11 cellular contexts compared by ENCODE assay signal in genomic region chr10:112775347-112775746, GRCh38.
DNase-seq lines count a peak whose midpoint lies in the region; ATAC-seq, FAIRE-seq and TF ChIP-seq lines count a peak whose summit lies in the region.
"Had no signal": no experiment of that assay in that cellular context is flagged by ENCODE, and none has a peak within 500 bp of the region (broad histone marks: within the 10 kb centered on the region; RNA-seq: fewer than 3 reads in every experiment).

No MANE protein-coding gene starts in this region.

- peaks cover 4 to 23% of the 10 kb centered on the region in 2 experiments; a peak in 3 of 4 replicates for H3K4me1 ChIP-seq in SK-N-SH (ENCODE audit: control insufficient read depth in 1 of 2, insufficient read depth in 2 of 2, low read depth in 1 of 2, low read length in 1 of 2)
- H3K4me1 ChIP-seq in smooth muscle cell (ENCODE audit: low read depth) = peaks cover 15% of the 10 kb centered on the region
- peaks cover 0 to 23% (median 0%) of the 10 kb centered on the region in 4 donors for H3K4me1 ChIP-seq in tibial nerve

- in situ Hi-C loops in astrocyte of the spinal cord (cut with HindIII; ENCODE audit: low sequenced_read_pairs) = no loop called here

- peak overlapping the region in 1 of 2 experiments; percentile 86; a peak in 2 of 4 replicates for H3K27ac ChIP-seq in SK-N-SH (ENCODE audit: low read depth in 2 of 2, low read length in 1 of 2)
- H3K27ac ChIP-seq in smooth muscle cell (ENCODE audit: low read depth) = no peak overlapping the region
- H3K27ac ChIP-seq in tibial nerve = no peak overlapping the region

- TF ChIP-seq POLR2A in tibial nerve (IDR thresholded peaks at IDR 0.05) = no peak

- POLR2A ChIA-PET in SK-N-SH (lab: Yijun Ruan, JAX) = no interaction called here

- no peak for TF ChIP-seq RAD21 in SK-N-SH (IDR thresholded peaks at IDR 0.05; ENCODE audit: low read length)

- peaks cover 10% of the 10 kb centered on the region for H3F3A ChIP-seq in SK-N-SH (replicated peaks; ENCODE audit: insufficient read depth)
- no peaks in the 10 kb centered on the region for H3F3A ChIP-seq in smooth muscle cell (ENCODE audit: low read depth)

- no peaks in the 10 kb centered on the region for H4K20me1 ChIP-seq in SK-N-SH (ENCODE audit: insufficient read depth)
- H4K20me1 ChIP-seq in smooth muscle cell (ENCODE audit: low read depth) = no peaks in the 10 kb centered on the region

- ATAC-seq in SK-N-SH treated with all-trans-retinoic acid at 6 μM for 48 hours (no peak; the same call in 2 of the 3 replicates), left lobe of liver (no peak)

- H3K4me3 ChIP-seq in SK-N-SH (ENCODE audit: low read depth in 2 of 2, low read length in 1 of 2) = no peak overlapping the region
- no peak overlapping the region for H3K4me3 ChIP-seq in astrocyte of the spinal cord (ENCODE audit: low read depth, low read length)
- no peak overlapping the region for H3K4me3 ChIP-seq in smooth muscle cell
- no peak overlapping the region for H3K4me3 ChIP-seq in tibial nerve

- DNase-seq in SK-N-SH (no peak), astrocyte of the spinal cord (ENCODE audit: low read depth, low spot score) (no peak), iris pigment epithelial cell (ENCODE audit: low read depth) (peak; percentile 15), smooth muscle cell (lab: John Stamatoyannopoulos, UW; ENCODE audit: unreplicated experiment) (no peak), frontal cortex (ENCODE audit: low spot score in 2 of 2) (no peak), tibial nerve (ENCODE audit: low spot score in 2 of 2) (no peak), left lobe of liver (ENCODE audit: low spot score) (no peak)
- DNase-seq: activated naive CD4-positive, alpha-beta T cell; DMS53; NK-92 treated with Interleukin-12 subunit alpha and Interleukin-12 subunit beta, amount 100 ng/mL, for 24 hours had no signal

- no peaks in the 10 kb centered on the region for H3K9me2 ChIP-seq in SK-N-SH

- no peak overlapping the region for H2AFZ ChIP-seq in SK-N-SH (ENCODE audit: low read depth)
- H2AFZ ChIP-seq in smooth muscle cell (ENCODE audit: low read depth) = no peak overlapping the region

- FAIRE-seq in frontal cortex (lab: Jason Lieb, UNC) = no peak

- H3K4me2 ChIP-seq in SK-N-SH (no peak overlapping the region), smooth muscle cell (peak overlapping the region; percentile 56)

- no peak for TF ChIP-seq EP300 in SK-N-SH (IDR thresholded peaks at IDR 0.05; ENCODE audit: borderline replicate concordance in 1 of 2, low read depth in 1 of 2, low read length in 1 of 2)
- no peak for TF ChIP-seq EP300 in tibial nerve (IDR thresholded peaks at IDR 0.05)

- H3K79me2 ChIP-seq in SK-N-SH (ENCODE audit: insufficient read depth) (no peaks in the 10 kb centered on the region), smooth muscle cell (ENCODE audit: low read depth) (no peaks in the 10 kb centered on the region)

- H3K36me3 ChIP-seq in SK-N-SH (replicated peaks in 1 of 2; ENCODE audit: control insufficient read depth in 1 of 2, insufficient read depth in 2 of 2, low read length in 1 of 2) = no peaks in the 10 kb centered on the region
- H3K36me3 ChIP-seq in smooth muscle cell (ENCODE audit: low read depth) = no peaks in the 10 kb centered on the region
- H3K36me3 ChIP-seq in tibial nerve = no peaks in the 10 kb centered on the region

- TF ChIP-seq CTCF in SK-N-SH (IDR thresholded peaks at IDR 0.05) (peak; percentile 40), astrocyte of the spinal cord (IDR thresholded peaks at IDR 0.05; ENCODE audit: low read depth, low read length) (peak; percentile 24), smooth muscle cell (IDR thresholded peaks at IDR 0.05; ENCODE audit: borderline replicate concordance, insufficient read depth, poor library complexity, severe bottlenecking) (peak; percentile 54), tibial nerve (IDR thresholded peaks at IDR 0.05) (no peak)

- CTCF ChIA-PET in SK-N-SH (lab: Yijun Ruan, JAX) = interaction anchor here (0.7 to 2.7 kb wide), 12 partner anchors 9 to 1822 kb away, joined by 3 to 11 read pairs (median 3); no protein-coding TSS in a partner anchor

- H3K9ac ChIP-seq in SK-N-SH (no peak overlapping the region), smooth muscle cell (ENCODE audit: low read depth) (no peak overlapping the region)

- no peaks in the 10 kb centered on the region for H3K9me3 ChIP-seq in SK-N-SH
- no peaks in the 10 kb centered on the region for H3K9me3 ChIP-seq in smooth muscle cell (replicated peaks; ENCODE audit: low read depth)
- H3K9me3 ChIP-seq in tibial nerve = no peaks in the 10 kb centered on the region

- WGBS in SK-N-SH (ENCODE audit: low lambda C conversion rate) = 37% methylated on average over 2 of the region's 2 CpGs
- WGBS in smooth muscle cell (ENCODE audit: low lambda C conversion rate) = 48% methylated on average over 2 of the region's 2 CpGs
- WGBS in tibial nerve, 2 donors = 30 to 42% methylated on average over 2 of the region's 2 CpGs

- H3K27me3 ChIP-seq in SK-N-SH (ENCODE audit: insufficient read depth) = no peaks in the 10 kb centered on the region
- H3K27me3 ChIP-seq in smooth muscle cell (ENCODE audit: low read depth) = no peaks in the 10 kb centered on the region
- H3K27me3 ChIP-seq in tibial nerve = no peaks in the 10 kb centered on the region

TF ChIP-seq in SK-N-SH, 30 proteins besides CTCF, POLR2A, EP300 and RAD21 (continues in another document):
- TF ChIP-seq POLR2AphosphoS5 (IDR thresholded peaks at IDR 0.05; ENCODE audit: low read depth, low read length) = no peak
- no peak for TF ChIP-seq SIN3A (IDR thresholded peaks at IDR 0.05; ENCODE audit: borderline replicate concordance, low read depth, low read length)
- no peak for TF ChIP-seq MXI1 (IDR thresholded peaks at IDR 0.05; ENCODE audit: low read depth, low read length)
- TF ChIP-seq RCOR1 (IDR thresholded peaks at IDR 0.05; ENCODE audit: low read length) = no peak
- no peak for TF ChIP-seq FOSL2 (IDR thresholded peaks at IDR 0.05; ENCODE audit: borderline replicate concordance, low read depth)
- TF ChIP-seq SMC3 (IDR thresholded peaks at IDR 0.05; ENCODE audit: low read depth, low read length) = no peak
- TF ChIP-seq EZH2phosphoT487 (IDR thresholded peaks at IDR 0.05; ENCODE audit: borderline replicate concordance, low read depth) = no peak
- no peak for TF ChIP-seq FOXJ3 (CRISPR knock-in tag; IDR thresholded peaks at IDR 0.05)
- TF ChIP-seq IRF3 (IDR thresholded peaks at IDR 0.05; ENCODE audit: low read depth, low read length) = no peak
- no peak for TF ChIP-seq GABPA (IDR thresholded peaks at IDR 0.05; ENCODE audit: low read depth)
- no peak for TF ChIP-seq GATA2 (CRISPR knock-in tag; IDR thresholded peaks at IDR 0.05)
- TF ChIP-seq RFX5 (IDR thresholded peaks at IDR 0.05; ENCODE audit: low read length) = no peak

TF ChIP-seq in SK-N-SH treated with all-trans-retinoic acid at 6 μM for 48 hours, 23 proteins besides CTCF, POLR2A, EP300 and RAD21:
- TF ChIP-seq POU6F1 (CRISPR knock-in tag; IDR thresholded peaks at IDR 0.05; ENCODE audit: borderline replicate concordance, low read depth) = no peak
- no peak for TF ChIP-seq BACH2 (CRISPR knock-in tag; IDR thresholded peaks at IDR 0.05; ENCODE audit: borderline replicate concordance)

Comparison
In these comparisons a context has a peak if more than half of its experiments do, and no peak if none do; other contexts are left out.
1. CTCF ChIP-seq: peak in SK-N-SH (single experiment), astrocyte of the spinal cord (single experiment) and smooth muscle cell (single experiment); none in tibial nerve (0 of 5).